In the genomic region with DNA sequence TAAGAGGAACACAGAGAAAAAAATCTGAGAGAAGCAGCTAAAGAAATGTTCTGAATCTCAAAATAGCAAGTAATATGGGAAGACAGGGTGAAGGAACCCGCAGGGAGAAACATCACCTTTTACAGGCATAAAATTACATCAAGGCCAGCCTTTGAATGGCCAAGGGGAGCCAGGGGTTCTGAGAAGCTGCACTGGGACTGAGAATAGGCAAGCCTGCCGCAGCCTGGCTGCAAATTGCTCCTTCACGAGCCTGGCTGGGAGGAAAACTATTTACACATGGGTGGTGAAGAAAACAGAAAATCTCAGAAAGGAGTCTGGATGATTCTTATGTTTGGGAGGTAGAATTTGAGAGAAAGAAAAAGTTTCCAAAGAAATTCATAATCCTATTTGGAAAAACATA, we compare ENCODE assay signal across 23 cellular contexts.
"Had no signal": no experiment of that assay in that cellular context is flagged by ENCODE, and none has a peak within 500 bp of the region (broad histone marks: within the 10 kb centered on the region; RNA-seq: fewer than 3 reads in every experiment).

No MANE protein-coding gene starts in this region.

- H3K27ac Mint-ChIP-seq: dendritic cell treated with granulocyte-macrophage colony-stimulating factor and Interleukin-4, amounts not matched to agents 40 ng/mL and 50 ng/mL, for 4 days; effector memory CD8-positive, alpha-beta T cell; immature natural killer cell; naive thymus-derived CD8-positive, alpha-beta T cell; stimulated activated naive B cell treated with anti-CD40 and anti-IgM and Interleukin-4, amounts not matched to agents 10 μg/mL and 1 μg/mL and 100 μg/mL, for 72 hours; stimulated activated naive CD8-positive, alpha-beta T cell treated with anti-CD3 and anti-CD28 coated beads, Interleukin-15, amount 100 ng/mL, for 72 hours had no signal

- H3K4me1 ChIP-seq: esophagus squamous epithelium, gastroesophageal sphincter, right atrium auricular region, sigmoid colon, testis, tibial nerve had no signal

- H3K9me3 Mint-ChIP-seq: dendritic cell treated with granulocyte-macrophage colony-stimulating factor and Interleukin-4, amounts not matched to agents 40 ng/mL and 50 ng/mL, for 4 days; effector memory CD8-positive, alpha-beta T cell; naive thymus-derived CD8-positive, alpha-beta T cell; neural crest cell; stimulated activated naive B cell treated with anti-CD40 and anti-IgM and Interleukin-4, amounts not matched to agents 10 μg/mL and 1 μg/mL and 100 μg/mL, for 72 hours; stimulated activated naive CD8-positive, alpha-beta T cell treated with anti-CD3 and anti-CD28 coated beads, Interleukin-15, amount 100 ng/mL, for 72 hours had no signal

- H3K27me3 ChIP-seq: right atrium auricular region, sigmoid colon, testis, tibial nerve had no signal

- FAIRE-seq: colon, keratinocyte had no signal

- H3K4me1 Mint-ChIP-seq: immature natural killer cell; naive thymus-derived CD8-positive, alpha-beta T cell; neural crest cell; stimulated activated naive B cell treated with anti-CD40 and anti-IgM and Interleukin-4, amounts not matched to agents 10 μg/mL and 1 μg/mL and 100 μg/mL, for 72 hours; stimulated activated naive CD8-positive, alpha-beta T cell treated with anti-CD3 and anti-CD28 coated beads, Interleukin-15, amount 100 ng/mL, for 72 hours had no signal

- H3K36me3 Mint-ChIP-seq: immature natural killer cell; naive thymus-derived CD8-positive, alpha-beta T cell; stimulated activated naive B cell treated with anti-CD40 and anti-IgM and Interleukin-4, amounts not matched to agents 10 μg/mL and 1 μg/mL and 100 μg/mL, for 72 hours had no signal

- H3K36me3 ChIP-seq: esophagus squamous epithelium, gastroesophageal sphincter, right atrium auricular region, sigmoid colon, tibial nerve had no signal

- H3K4me3 ChIP-seq: esophagus squamous epithelium, gastroesophageal sphincter, mucosa of descending colon, right atrium auricular region, sigmoid colon, skin epidermis, testis, tibial nerve had no signal

- H3K9me3 ChIP-seq: esophagus squamous epithelium, gastroesophageal sphincter, mucosa of descending colon, right atrium auricular region, sigmoid colon, testis, tibial nerve had no signal

- DNase-seq: effector memory CD8-positive, alpha-beta T cell; esophagus squamous epithelium; foreskin fibroblast; glutamatergic neuron; immature natural killer cell; left cardiac atrium; left ventricle myocardium superior; mucosa of descending colon; naive thymus-derived CD8-positive, alpha-beta T cell; sigmoid colon; stimulated activated CD4-positive, alpha-beta T cell treated with anti-CD3 and anti-CD28 coated beads, Interleukin-2, amount 100 ng/mL, for 24 hours; stimulated activated CD4-positive, alpha-beta T cell treated with anti-CD3 and anti-CD28 coated beads, Interleukin-4, amount 100 ng/mL, for 4 hours; stimulated activated naive B cell treated with anti-CD40 and anti-IgM and Interleukin-4, amounts not matched to agents 10 μg/mL and 1 μg/mL and 100 μg/mL, for 72 hours; stimulated activated naive CD8-positive, alpha-beta T cell treated with anti-CD3 and anti-CD28 coated beads, Interleukin-15, amount 100 ng/mL, for 72 hours; testis had no signal

- H3K27ac ChIP-seq: esophagus squamous epithelium, gastroesophageal sphincter, right atrium auricular region, sigmoid colon, skin epidermis, testis, tibial nerve had no signal

- H3K27me3 Mint-ChIP-seq: dendritic cell treated with granulocyte-macrophage colony-stimulating factor and Interleukin-4, amounts not matched to agents 40 ng/mL and 50 ng/mL, for 4 days had no signal

- H3K4me3 Mint-ChIP-seq: dendritic cell treated with granulocyte-macrophage colony-stimulating factor and Interleukin-4, amounts not matched to agents 40 ng/mL and 50 ng/mL, for 4 days; effector memory CD8-positive, alpha-beta T cell; immature natural killer cell; naive thymus-derived CD8-positive, alpha-beta T cell; neural crest cell; stimulated activated naive B cell treated with anti-CD40 and anti-IgM and Interleukin-4, amounts not matched to agents 10 μg/mL and 1 μg/mL and 100 μg/mL, for 72 hours; stimulated activated naive CD8-positive, alpha-beta T cell treated with anti-CD3 and anti-CD28 coated beads, Interleukin-15, amount 100 ng/mL, for 72 hours had no signal
